ENCODE assay signal across 8 cellular contexts in the genomic region with DNA sequence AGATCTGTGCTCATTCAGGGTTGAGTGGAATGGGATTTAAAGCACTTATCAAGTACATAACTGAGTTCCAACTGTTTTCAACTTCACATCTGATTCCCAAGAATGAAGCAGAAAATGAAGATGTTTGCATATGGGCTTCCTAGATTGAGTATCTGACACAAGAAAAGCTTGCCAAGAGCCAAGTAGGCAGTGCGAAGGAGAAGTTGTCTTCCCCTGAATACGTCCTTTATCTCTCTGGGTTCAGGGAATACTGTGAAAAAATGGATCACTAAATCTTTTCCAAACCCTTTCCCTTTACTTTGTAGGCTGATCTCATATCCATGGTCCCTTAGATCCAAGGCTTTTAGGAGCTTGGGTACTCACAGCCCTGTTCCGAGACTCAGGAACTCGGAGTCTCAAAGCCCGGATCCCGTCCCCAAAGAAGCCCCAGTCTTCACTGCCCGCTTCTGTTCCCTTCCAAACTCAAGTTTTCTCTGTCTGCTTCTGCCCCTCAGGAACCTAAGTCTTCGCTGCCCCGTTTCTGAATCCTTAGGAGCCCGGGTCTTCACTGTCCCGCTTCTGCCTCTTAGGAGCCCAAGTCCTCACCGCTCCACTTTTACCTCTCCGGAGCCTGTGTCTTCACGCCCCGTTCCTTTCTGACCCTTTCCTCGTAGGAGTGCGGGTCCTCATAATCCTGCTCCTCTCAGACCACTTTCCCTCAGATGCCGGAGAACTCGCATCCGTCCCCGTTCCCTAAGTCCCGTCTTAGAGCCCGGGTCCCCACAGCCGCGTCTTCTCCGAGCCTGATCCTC. TPM values are rescaled to one million over a fixed set of nuclear protein-coding genes. Genes with fewer than 3 reads are reported as not detected.
DNase-seq lines count a peak whose midpoint lies in the region; ATAC-seq, FAIRE-seq and TF ChIP-seq lines count a peak whose summit lies in the region.

No MANE protein-coding gene starts in this region.

- no peaks in the 10 kb centered on the region for H4K20me1 ChIP-seq in GM12878 (ENCODE audit: control insufficient read depth, insufficient read depth)

- no peak for TF ChIP-seq RAD21 in GM12878 (IDR thresholded peaks at IDR 0.05; ENCODE audit: insufficient read depth, low read depth, low read length)

- H3K9me3 ChIP-seq in BE2C (no peaks in the 10 kb centered on the region), GM12878 (replicated peaks; ENCODE audit: control insufficient read depth, insufficient read depth, low read length) (no peaks in the 10 kb centered on the region), kidney (ENCODE audit: control insufficient read depth in 1 of 2, low read length in 2 of 2) (no peaks in the 10 kb centered on the region), stomach smooth muscle (ENCODE audit: control insufficient read depth in 2 of 2, low read length in 2 of 2) (no peaks in the 10 kb centered on the region)

- H3K27ac ChIP-seq in GM12878 (ENCODE audit: control insufficient read depth, insufficient read depth), result peak overlapping the region; percentile 86
- H3K27ac ChIP-seq in kidney (ENCODE audit: low read depth in 2 of 2, low read length in 2 of 2), result peak overlapping the region; percentile 77 to 80
- H3K27ac ChIP-seq in stomach smooth muscle (ENCODE audit: low read length), result peak overlapping the region; percentile 90

- H3K27me3 ChIP-seq in BE2C (no peaks in the 10 kb centered on the region), GM12878 (replicated peaks in 1 of 2; ENCODE audit: control insufficient read depth in 2 of 2, insufficient read depth in 2 of 2, low read length in 1 of 2) (no peaks in the 10 kb centered on the region), stomach smooth muscle (ENCODE audit: control insufficient read depth in 1 of 2, insufficient read depth in 2 of 2, low read length in 2 of 2) (no peaks in the 10 kb centered on the region)

- FAIRE-seq in GM12878 (lab: Jason Lieb, UNC), result no peak
- FAIRE-seq in kidney (lab: Jason Lieb, UNC), result no peak

- POLR2A ChIA-PET in GM12878 (lab: Charles Lee), result interaction anchor here (0.9 to 5.2 kb wide), 10 partner anchors 26 to 540 kb away, joined by 3 to 43 read pairs (median 8); partner anchors contain the start of genes GMEB1, SRSF4 and YTHDF2

- DNase-seq in BE2C (no peak), Kasumi-1 (lab: John Stamatoyannopoulos, UW) (peak; percentile 64 to 70), GM12878 (ENCODE audit: low read depth, low spot score) (no peak), kidney (no peak), GM13976 (ENCODE audit: low spot score) (no peak)

- SMC1A ChIA-PET in GM12878 (lab: Charles Lee; ENCODE audit: uncharacterized antibody, unreplicated experiment), result interaction anchor here (0.9 to 3.3 kb wide), 11 partner anchors 12 to 234 kb away, joined by 3 to 21 read pairs (median 5); partner anchors contain the start of genes GMEB1, TRNAU1AP and YTHDF2

- in situ Hi-C loops in GM12878 (cut with MboI), result loop anchor here (5.0 kb wide), 1 partner anchor 235 kb away; no protein-coding TSS in a partner anchor
- in situ Hi-C loops in GM13976 (cut with MboI; ENCODE audit: low sequenced_read_pairs, unreplicated experiment), result no loop called here

- WGBS in GM12878 (ENCODE audit: insufficient coverage, insufficient replicate concordance, low lambda C conversion rate, missing lambda C conversion rate), result 1% methylated on average over 26 of the region's 26 CpGs

- no peak for TF ChIP-seq POLR2A in GM12878 (IDR thresholded peaks at IDR 0.05; ENCODE audit: low read depth, low read length)

- ATAC-seq in GM19467 (IDR thresholded peaks at IDR 0.05; ENCODE audit: unreplicated experiment), result peak; percentile 11
- peak; percentile 31 for ATAC-seq in GM12878
- no peak for ATAC-seq in HG03280 (IDR thresholded peaks at IDR 0.05; ENCODE audit: unreplicated experiment)

- BruUV-seq in GM12878 (replicated peaks; lab: Mats Ljungman, UMichigan), result TSS peak; percentile 83

- RAD21 ChIA-PET in GM12878 (lab: Charles Lee; ENCODE audit: unreplicated experiment), result interaction anchor here (0.8 to 3.1 kb wide), 13 partner anchors 26 to 560 kb away, joined by 3 to 26 read pairs (median 6); partner anchors contain the start of genes GMEB1 and YTHDF2

- H3K9ac ChIP-seq in GM12878 (ENCODE audit: control insufficient read depth, insufficient read depth, low read length) (peak overlapping the region; percentile 95), kidney (ENCODE audit: low read length in 2 of 2) (peak overlapping the region; percentile 96 to 99), stomach smooth muscle (ENCODE audit: low read length in 2 of 2) (peak overlapping the region; percentile 75 to 98)

- peaks cover 30% of the 10 kb centered on the region for H3K79me2 ChIP-seq in GM12878 (ENCODE audit: control insufficient read depth, insufficient read depth, low read length)

- H3K4me3 ChIP-seq in BE2C (ENCODE audit: low read depth, low read length), result peak overlapping the region; percentile 88
- H3K4me3 ChIP-seq in GM12878, result peak overlapping the region; percentile 90
- peak overlapping the region; percentile 73 to 93 for H3K4me3 ChIP-seq in kidney (ENCODE audit: low read length in 2 of 2)
- H3K4me3 ChIP-seq in stomach smooth muscle (ENCODE audit: low read length in 2 of 2), result peak overlapping the region; percentile 85 to 100

- peak overlapping the region; percentile 97 for H2AFZ ChIP-seq in GM12878 (ENCODE audit: control insufficient read depth, low read depth, low read length)

- H3K4me2 ChIP-seq in GM12878 (ENCODE audit: control insufficient read depth, insufficient read depth), result peak overlapping the region; percentile 88

- CTCF ChIA-PET in GM12878 (lab: Yijun Ruan, JAX), result interaction anchor here (1.0 to 3.8 kb wide), 11 partner anchors 26 to 540 kb away, joined by 3 to 31 read pairs (median 4); partner anchors contain the start of gene YTHDF2

- H3K4me1 ChIP-seq in BE2C (no peaks in the 10 kb centered on the region), GM12878 (ENCODE audit: control insufficient read depth, insufficient read depth, low read length) (peaks cover 12% of the 10 kb centered on the region), kidney (ENCODE audit: control insufficient read depth in 1 of 2, insufficient read depth in 1 of 2, low read depth in 1 of 2, low read length in 2 of 2) (peaks cover 7 to 9% of the 10 kb centered on the region in 2 donors), stomach smooth muscle (ENCODE audit: control insufficient read depth, insufficient read depth, low read length) (peaks cover 16% of the 10 kb centered on the region)

- TF ChIP-seq EP300 in GM12878 (IDR thresholded peaks at IDR 0.05; ENCODE audit: borderline replicate concordance in 1 of 2, control insufficient read depth in 1 of 2, low read depth in 2 of 2, low read length in 2 of 2), result no peak

- intact Hi-C loops in GM12878 (cut with micrococcal nuclease; ENCODE audit: unreplicated experiment) (loop anchor here (5.0 kb wide), 1 partner anchor 125 kb away; no protein-coding TSS in a partner anchor), kidney (cut with DNase I) (no loop called here)

- no peaks in the 10 kb centered on the region; the same call in 1 of the 2 replicates for H3K36me3 ChIP-seq in BE2C
- H3K36me3 ChIP-seq in GM12878 (ENCODE audit: control insufficient read depth in 2 of 2, insufficient read depth in 2 of 2, low read length in 1 of 2), result no peaks in the 10 kb centered on the region
- no peaks in the 10 kb centered on the region for H3K36me3 ChIP-seq in kidney (ENCODE audit: control insufficient read depth in 1 of 2, insufficient read depth in 2 of 2, low read length in 2 of 2)
- H3K36me3 ChIP-seq in stomach smooth muscle (ENCODE audit: control insufficient read depth in 2 of 2, insufficient read depth in 2 of 2, low read length in 2 of 2), result no peaks in the 10 kb centered on the region

- TF ChIP-seq CTCF in BE2C (IDR thresholded peaks at IDR 0.05; ENCODE audit: low read depth, low read length) (no peak), GM12878 (IDR thresholded peaks at IDR 0.05 in 2 of 3, conservative IDR thresholded peaks at IDR 0.05 in 1 of 3; ENCODE audit: control insufficient read depth in 2 of 3, extremely low read depth in 1 of 3, insufficient read depth in 1 of 3, low read depth in 3 of 3, low read length in 3 of 3) (no peak), kidney (IDR thresholded peaks at IDR 0.05; ENCODE audit: borderline replicate concordance, extremely low read depth, insufficient read depth) (no peak), GM13976 (IDR thresholded peaks at IDR 0.05; ENCODE audit: borderline replicate concordance, control extremely low read depth, extremely low read depth, insufficient read depth, missing control alignments) (no peak)

RNA-seq across cellular contexts. Expression of gene TAF12, which starts 0.6 kb away (rescaled TPM):
- polyA plus RNA-seq in BE2C (2012; ENCODE audit: insufficient read depth, insufficient read length, low read depth), result 17.4 TPM
- total RNA-seq in GM12878 (2013; cell fraction: nucleolus; rRNA removed), result 6.9 TPM in 2 replicates
- total RNA-seq in GM12878 (2014; rRNA removed) (21.9 and 30.0 TPM in 2 replicates), GM12878 (2014; rRNA removed; fragmentation: Illumina TruSeq; extraction: Trizol) (23.9 and 25.1 TPM in 2 replicates), GM12878 (2021) (18.3 TPM in 2 replicates), kidney (15.0 TPM)
- 13.5 TPM for polyA plus RNA-seq in GM12878 (2011; ENCODE audit: low read depth)
- polyA plus RNA-seq in GM12878 (2011; rRNA removed) (30.2 and 35.0 TPM in 2 replicates), GM12878 (2014; fragmentation: Illumina TruSeq; extraction: Trizol) (27.0 and 28.3 TPM in 2 replicates), GM12878 (2014; fragmentation: Nextera tagmentation; extraction: Ambion mirVana) (10 to 100 TPM; 34.3 to 41.9 TPM), GM12878 (2014; rRNA removed) (25.5 and 25.6 TPM in 2 replicates), GM12878 (2016; fragmentation: Nextera tagmentation; extraction: Ambion mirVana) (10 to 100 TPM; 42.4 to 43.3 TPM), kidney (ENCODE audit: insufficient read depth, low read depth, low replicate concordance) (22.8 TPM)
- polyA plus RNA-seq in GM12878 (2011; cell fraction: cytosol; rRNA removed), result 18.8 and 22.1 TPM in 2 replicates
- 12.2 and 16.6 TPM in 2 replicates for polyA plus RNA-seq in GM12878 (2011; cell fraction: nucleus; rRNA removed)
- polyA plus RNA-seq in GM12878 (2012), result 17.9 and 18.0 TPM in 2 replicates
- 14.2 and 15.4 TPM in 2 replicates for polyA minus RNA-seq in GM12878 (2011; rRNA and poly(A)+ RNA removed)
- polyA minus RNA-seq in GM12878 (2011; cell fraction: cytosol; rRNA and poly(A)+ RNA removed), result 3.7 and 3.8 TPM in 2 replicates
- polyA minus RNA-seq in GM12878 (2011; cell fraction: nucleus; rRNA and poly(A)+ RNA removed), result 3.5 and 7.3 TPM in 2 replicates

RNA-seq across cellular contexts. Expression of gene RNU11, which starts 6.1 kb away (rescaled TPM):
- not detected for polyA plus RNA-seq in BE2C (2012; ENCODE audit: insufficient read depth, insufficient read length, low read depth)
- not detected in 2 replicates for total RNA-seq in GM12878 (2013; cell fraction: nucleolus; rRNA removed)
- total RNA-seq in GM12878 (2014; rRNA removed), result under 0.01 TPM in 1 of 2 replicates, not detected in the other
- not detected in 2 replicates for total RNA-seq in GM12878 (2014; rRNA removed; fragmentation: Illumina TruSeq; extraction: Trizol)
- total RNA-seq in GM12878 (2021), result not detected in 2 replicates
- polyA plus RNA-seq in GM12878 (2011; ENCODE audit: low read depth), result not detected
- polyA plus RNA-seq in GM12878 (2011; rRNA removed), result not detected in 2 replicates
- not detected in 2 replicates for polyA plus RNA-seq in GM12878 (2011; cell fraction: cytosol; rRNA removed)
- polyA plus RNA-seq in GM12878 (2011; cell fraction: nucleus; rRNA removed), result not detected in 2 replicates
- polyA plus RNA-seq in GM12878 (2012), result not detected in 2 replicates
- not detected in 2 replicates for polyA plus RNA-seq in GM12878 (2014; fragmentation: Illumina TruSeq; extraction: Trizol)
- not detected for polyA plus RNA-seq in GM12878 (2014; fragmentation: Nextera tagmentation; extraction: Ambion mirVana)
- polyA plus RNA-seq in GM12878 (2014; rRNA removed), result not detected in 2 replicates
- not detected for polyA plus RNA-seq in GM12878 (2016; fragmentation: Nextera tagmentation; extraction: Ambion mirVana)
- not detected in 2 replicates for polyA minus RNA-seq in GM12878 (2011; rRNA and poly(A)+ RNA removed)
- polyA minus RNA-seq in GM12878 (2011; cell fraction: cytosol; rRNA and poly(A)+ RNA removed), result 648 TPM in 2 replicates
- not detected in 2 replicates for polyA minus RNA-seq in GM12878 (2011; cell fraction: nucleus; rRNA and poly(A)+ RNA removed)
- not detected for total RNA-seq in kidney
- polyA plus RNA-seq in kidney (ENCODE audit: insufficient read depth, low read depth, low replicate concordance), result not detected

RNA-seq across cellular contexts. Expression of gene GMEB1, which starts 26.3 kb away (rescaled TPM):
- polyA plus RNA-seq in BE2C (2012; ENCODE audit: insufficient read depth, insufficient read length, low read depth), result 8.3 TPM
- 9.1 and 9.4 TPM in 2 replicates for total RNA-seq in GM12878 (2013; cell fraction: nucleolus; rRNA removed)
- total RNA-seq in GM12878 (2014; rRNA removed) (7.3 and 7.6 TPM in 2 replicates), GM12878 (2014; rRNA removed; fragmentation: Illumina TruSeq; extraction: Trizol) (10.0 TPM in 2 replicates), GM12878 (2021) (14.4 and 17.6 TPM in 2 replicates), kidney (14.9 TPM)
- 7.3 TPM for polyA plus RNA-seq in GM12878 (2011; ENCODE audit: low read depth)
- polyA plus RNA-seq in GM12878 (2011; rRNA removed) (6.2 and 8.7 TPM in 2 replicates), GM12878 (2014; fragmentation: Illumina TruSeq; extraction: Trizol) (12.7 and 16.1 TPM in 2 replicates), GM12878 (2014; fragmentation: Nextera tagmentation; extraction: Ambion mirVana) (1 to 10 TPM; 4.9 to 7.5 TPM), GM12878 (2014; rRNA removed) (8.2 and 9.0 TPM in 2 replicates), GM12878 (2016; fragmentation: Nextera tagmentation; extraction: Ambion mirVana) (10 to 100 TPM; 13.7 to 14.2 TPM), kidney (ENCODE audit: insufficient read depth, low read depth, low replicate concordance) (4.0 TPM)
- polyA plus RNA-seq in GM12878 (2011; cell fraction: cytosol; rRNA removed), result 8.7 and 8.9 TPM in 2 replicates
- 5.6 and 6.3 TPM in 2 replicates for polyA plus RNA-seq in GM12878 (2011; cell fraction: nucleus; rRNA removed)
- polyA plus RNA-seq in GM12878 (2012), result 7.5 and 8.4 TPM in 2 replicates
- 11.5 and 23.8 TPM in 2 replicates for polyA minus RNA-seq in GM12878 (2011; rRNA and poly(A)+ RNA removed)
- polyA minus RNA-seq in GM12878 (2011; cell fraction: cytosol; rRNA and poly(A)+ RNA removed), result 4.3 and 5.4 TPM in 2 replicates
- 1.1 and 2.2 TPM in 2 replicates for polyA minus RNA-seq in GM12878 (2011; cell fraction: nucleus; rRNA and poly(A)+ RNA removed)

RNA-seq across cellular contexts. Expression of gene RAB42, which starts 50.2 kb away (rescaled TPM):
- polyA plus RNA-seq in BE2C (2012; ENCODE audit: insufficient read depth, insufficient read length, low read depth), result 0.91 TPM
- total RNA-seq in GM12878 (2013; cell fraction: nucleolus; rRNA removed), result 1.1 and 2.0 TPM in 2 replicates
- 0.76 and 0.96 TPM in 2 replicates for total RNA-seq in GM12878 (2014; rRNA removed)
- total RNA-seq in GM12878 (2014; rRNA removed; fragmentation: Illumina TruSeq; extraction: Trizol), result 0.28 and 0.49 TPM in 2 replicates
- total RNA-seq in GM12878 (2021), result 0.72 and 0.92 TPM in 2 replicates
- 0.75 TPM for polyA plus RNA-seq in GM12878 (2011; ENCODE audit: low read depth)
- 4.2 and 4.5 TPM in 2 replicates for polyA plus RNA-seq in GM12878 (2011; rRNA removed)
- polyA plus RNA-seq in GM12878 (2011; cell fraction: cytosol; rRNA removed), result 5.8 and 6.1 TPM in 2 replicates
- 1.4 and 2.3 TPM in 2 replicates for polyA plus RNA-seq in GM12878 (2011; cell fraction: nucleus; rRNA removed)
- polyA plus RNA-seq in GM12878 (2012), result 0.72 and 1.2 TPM in 2 replicates
- 0.38 and 0.51 TPM in 2 replicates for polyA plus RNA-seq in GM12878 (2014; fragmentation: Illumina TruSeq; extraction: Trizol)
- polyA plus RNA-seq in GM12878 (2014; fragmentation: Nextera tagmentation; extraction: Ambion mirVana), result under 1 TPM; 0.16 to 0.21 TPM
- 0.24 and 0.99 TPM in 2 replicates for polyA plus RNA-seq in GM12878 (2014; rRNA removed)
- polyA plus RNA-seq in GM12878 (2016; fragmentation: Nextera tagmentation; extraction: Ambion mirVana), result under 1 TPM; 0.28 to 0.48 TPM
- 3.0 and 3.7 TPM in 2 replicates for polyA minus RNA-seq in GM12878 (2011; rRNA and poly(A)+ RNA removed)
- polyA minus RNA-seq in GM12878 (2011; cell fraction: cytosol; rRNA and poly(A)+ RNA removed), result 1.6 and 1.9 TPM in 2 replicates
- 1.5 and 2.0 TPM in 2 replicates for polyA minus RNA-seq in GM12878 (2011; cell fraction: nucleus; rRNA and poly(A)+ RNA removed)
- 3.3 TPM for total RNA-seq in kidney
- 0.32 TPM for polyA plus RNA-seq in kidney (ENCODE audit: insufficient read depth, low read depth, low replicate concordance)

Comparison
In these comparisons a context has a peak if more than half of its experiments do, and no peak if none do; other contexts are left out.
1. DNase-seq: peak in Kasumi-1 (2 of 2); none in BE2C (single experiment), GM12878 (single experiment), kidney (single experiment) and GM13976 (single experiment).
2. Peak in every context shown above with its lines, with median percentiles within 50 percentile points of each other: H3K4me3 ChIP-seq, H3K27ac ChIP-seq and H3K9ac ChIP-seq.